Comparison of ENCODE assay signal across 15 cellular contexts in the genomic region with DNA sequence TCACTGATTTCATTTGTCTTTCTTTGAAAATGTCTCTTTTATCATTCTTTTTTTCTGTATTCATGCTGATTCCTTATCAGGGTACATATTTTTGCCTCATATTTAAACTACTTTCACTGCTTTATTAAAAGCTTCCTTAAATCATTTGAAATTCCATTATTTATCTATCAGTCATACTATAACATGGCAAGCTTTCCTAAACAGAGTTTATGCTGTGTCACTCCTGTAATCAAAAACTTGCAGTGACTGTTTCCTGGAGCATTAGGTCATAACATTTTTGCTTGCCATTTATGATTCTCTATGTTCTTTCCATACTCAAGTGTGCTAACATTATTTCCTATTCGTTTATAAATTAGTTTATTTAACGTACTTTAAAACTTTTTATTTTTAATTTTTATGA.
DNase-seq lines count a peak whose midpoint lies in the region; ATAC-seq, FAIRE-seq and TF ChIP-seq lines count a peak whose summit lies in the region.
"Had no signal": no experiment of that assay in that cellular context is flagged by ENCODE, and none has a peak within 500 bp of the region (broad histone marks: within the 10 kb centered on the region; RNA-seq: fewer than 3 reads in every experiment).

No MANE protein-coding gene starts in this region.

- H3K9me3 ChIP-seq in A549 (peaks cover 11% of the 10 kb centered on the region; the same call in 2 of the 3 replicates), smooth muscle cell (replicated peaks; ENCODE audit: low read depth) (no peaks in the 10 kb centered on the region)

- CTCF ChIA-PET in A549 (lab: Yijun Ruan, JAX), result no interaction called here

- ATAC-seq in A549 (peak; percentile 59 to 75; a peak in 3 of 6 replicates), GM23338 (no peak)

- H2AFZ ChIP-seq in GM23338, result peak overlapping the region; percentile 36
- H2AFZ ChIP-seq in smooth muscle cell (ENCODE audit: low read depth), result no peak overlapping the region

- POLR2A ChIA-PET in A549 (lab: Yijun Ruan, JAX), result no interaction called here

- peak overlapping the region; percentile 66 to 83 for H3K27ac ChIP-seq in A549
- no peak overlapping the region for H3K27ac ChIP-seq in GM23338 (ENCODE audit: low read depth)
- no peak overlapping the region for H3K27ac ChIP-seq in smooth muscle cell (ENCODE audit: low read depth)

- WGBS in A549 (ENCODE audit: missing lambda C conversion rate), result 32% methylated on average over 2 of the region's 2 CpGs
- 87% methylated on average over 2 of the region's 2 CpGs for WGBS in smooth muscle cell (ENCODE audit: low lambda C conversion rate)

- H3K4me3 ChIP-seq in A549 (no peak overlapping the region), GM23338 (no peak overlapping the region), cardiac fibroblast (replicated peaks in 1 of 2; ENCODE audit: low read depth in 2 of 2, low read length in 2 of 2) (no peak overlapping the region), fibroblast of the aortic adventitia (ENCODE audit: low read depth, low read length) (no peak overlapping the region), smooth muscle cell (no peak overlapping the region)

- H3K36me3 ChIP-seq in GM23338 (ENCODE audit: insufficient read depth) (no peaks in the 10 kb centered on the region), smooth muscle cell (ENCODE audit: low read depth) (no peaks in the 10 kb centered on the region)

- peak overlapping the region; percentile 26; the same call in 1 of the 2 replicates for H3K27ac Mint-ChIP-seq in GM23338
- H3K27ac Mint-ChIP-seq: B cell; CD4-positive, alpha-beta T cell; IgD-negative memory B cell had no signal

- DNase-seq in A549 (ENCODE audit: low read depth in 1 of 2, low spot score in 1 of 2) (peak in 1 of 2 experiments; percentile 68), GM23338 (ENCODE audit: low spot score) (no peak), cardiac fibroblast (ENCODE audit: low read depth in 2 of 2) (peak; percentile 37 to 46), fibroblast of the aortic adventitia (ENCODE audit: low read depth) (peak; percentile 50), NCI-H774 (lab: John Stamatoyannopoulos, UW) (no peak), glomerular visceral epithelial cell (ENCODE audit: extremely low spot score) (no peak), smooth muscle cell (lab: John Stamatoyannopoulos, UW; ENCODE audit: unreplicated experiment) (no peak), kidney glomerular epithelial cell (lab: John Stamatoyannopoulos, UW) (no peak)
- DNase-seq: CD4-positive, alpha-beta T cell; NCI-H1417; NCI-H2081; NCI-H510A treated with DMSO at 0.1 percent for 48 hours; SHP77 treated with DMSO at 0.1 percent for 48 hours had no signal

- no peaks in the 10 kb centered on the region for H3K9me3 Mint-ChIP-seq in GM23338
- H3K9me3 Mint-ChIP-seq: CD4-positive, alpha-beta T cell had no signal

- no peak overlapping the region for H3K9ac ChIP-seq in smooth muscle cell (ENCODE audit: low read depth)

- H3K4me3 Mint-ChIP-seq in GM23338, result no peak overlapping the region
- H3K4me3 Mint-ChIP-seq: B cell; CD4-positive, alpha-beta T cell; IgD-negative memory B cell had no signal

- no peaks in the 10 kb centered on the region for H3F3A ChIP-seq in GM23338 (replicated peaks; ENCODE audit: low read depth)
- H3F3A ChIP-seq in smooth muscle cell (ENCODE audit: low read depth), result no peaks in the 10 kb centered on the region

- no peak for TF ChIP-seq POLR2A in A549 (IDR thresholded peaks at IDR 0.05; ENCODE audit: low read length)

- H3K4me1 ChIP-seq in A549 (peaks cover 25% of the 10 kb centered on the region), GM23338 (ENCODE audit: insufficient read depth) (peaks cover 2% of the 10 kb centered on the region), smooth muscle cell (ENCODE audit: low read depth) (no peaks in the 10 kb centered on the region)

- no peak for TF ChIP-seq RAD21 in A549 (conservative IDR thresholded peaks at IDR 0.05 in 1 of 2, IDR thresholded peaks at IDR 0.05 in 1 of 2)

- FAIRE-seq in A549 (lab: Jason Lieb, UNC), result no peak

- H3K27me3 Mint-ChIP-seq in GM23338 (ENCODE audit: insufficient read depth, low read depth, poor library complexity), result no peaks in the 10 kb centered on the region
- H3K27me3 Mint-ChIP-seq: B cell; CD4-positive, alpha-beta T cell; IgD-negative memory B cell had no signal

- H3K4me1 Mint-ChIP-seq in GM23338, result peaks cover 21% of the 10 kb centered on the region
- H3K4me1 Mint-ChIP-seq: B cell, IgD-negative memory B cell had no signal

- no peaks in the 10 kb centered on the region for H3K79me2 ChIP-seq in GM23338 (replicated peaks; ENCODE audit: insufficient read depth)
- no peaks in the 10 kb centered on the region for H3K79me2 ChIP-seq in smooth muscle cell (ENCODE audit: low read depth)

- H4K20me1 ChIP-seq in GM23338 (replicated peaks; ENCODE audit: insufficient read depth), result no peaks in the 10 kb centered on the region
- H4K20me1 ChIP-seq in smooth muscle cell (ENCODE audit: low read depth), result no peaks in the 10 kb centered on the region

- no peaks in the 10 kb centered on the region for H3K9me2 ChIP-seq in GM23338 (ENCODE audit: insufficient read depth)

- H3K4me2 ChIP-seq in A549 (peak overlapping the region; percentile 43), GM23338 (no peak overlapping the region), smooth muscle cell (no peak overlapping the region)

- H3K36me3 Mint-ChIP-seq in GM23338 (ENCODE audit: low read depth), result peaks cover 5% of the 10 kb centered on the region; the same call in 1 of the 3 replicates
- H3K36me3 Mint-ChIP-seq: IgD-negative memory B cell had no signal

- TF ChIP-seq EP300 in A549 (IDR thresholded peaks at IDR 0.05), result no peak

- no peak for TF ChIP-seq CTCF in A549 (IDR thresholded peaks at IDR 0.05)
- TF ChIP-seq CTCF in GM23338 (conservative IDR thresholded peaks at IDR 0.05; ENCODE audit: low read depth in 2 of 2), result no peak
- no peak for TF ChIP-seq CTCF in cardiac fibroblast (IDR thresholded peaks at IDR 0.05; ENCODE audit: low read depth, low read length)
- TF ChIP-seq CTCF in fibroblast of the aortic adventitia (IDR thresholded peaks at IDR 0.05; ENCODE audit: insufficient read depth, low read length), result no peak
- TF ChIP-seq CTCF in smooth muscle cell (IDR thresholded peaks at IDR 0.05; ENCODE audit: borderline replicate concordance, insufficient read depth, poor library complexity, severe bottlenecking), result no peak

- H3K27me3 ChIP-seq in GM23338 (ENCODE audit: insufficient read depth), result no peaks in the 10 kb centered on the region
- H3K27me3 ChIP-seq in smooth muscle cell (ENCODE audit: low read depth), result no peaks in the 10 kb centered on the region

TF ChIP-seq in A549, 52 proteins besides CTCF, POLR2A, EP300 and RAD21 (continues in another document):
- no peak for TF ChIP-seq ZC3H11A (IDR thresholded peaks at IDR 0.05)
- peak; percentile 88 for TF ChIP-seq MAFK (IDR thresholded peaks at IDR 0.05; ENCODE audit: partially characterized antibody)
- peak; percentile 65; the same call in 1 of the 2 replicates for TF ChIP-seq NFE2L2 (conservative IDR thresholded peaks at IDR 0.05; ENCODE audit: low read length)
- TF ChIP-seq JUNB (IDR thresholded peaks at IDR 0.05), result no peak
- TF ChIP-seq, protein P1, sequence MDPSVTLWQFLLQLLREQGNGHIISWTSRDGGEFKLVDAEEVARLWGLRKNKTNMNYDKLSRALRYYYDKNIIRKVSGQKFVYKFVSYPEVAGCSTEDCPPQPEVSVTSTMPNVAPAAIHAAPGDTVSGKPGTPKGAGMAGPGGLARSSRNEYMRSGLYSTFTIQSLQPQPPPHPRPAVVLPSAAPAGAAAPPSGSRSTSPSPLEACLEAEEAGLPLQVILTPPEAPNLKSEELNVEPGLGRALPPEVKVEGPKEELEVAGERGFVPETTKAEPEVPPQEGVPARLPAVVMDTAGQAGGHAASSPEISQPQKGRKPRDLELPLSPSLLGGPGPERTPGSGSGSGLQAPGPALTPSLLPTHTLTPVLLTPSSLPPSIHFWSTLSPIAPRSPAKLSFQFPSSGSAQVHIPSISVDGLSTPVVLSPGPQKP (IDR thresholded peaks at IDR 0.05; ENCODE audit: low read depth, low read length), result no peak
- no peak for TF ChIP-seq BHLHE40 (IDR thresholded peaks at IDR 0.05; ENCODE audit: low read depth, low read length)
- no peak for TF ChIP-seq CBX2 (IDR thresholded peaks at IDR 0.05; ENCODE audit: borderline replicate concordance, low read depth)
- TF ChIP-seq FOSL2 (IDR thresholded peaks at IDR 0.05), result no peak
- TF ChIP-seq FOSL2 (CRISPR knock-in tag; IDR thresholded peaks at IDR 0.05), result peak; percentile 24; the same call in 1 of the 2 replicates

TF ChIP-seq in GM23338, 12 proteins besides CTCF, POLR2A, EP300 and RAD21 (continues in another document):
- TF ChIP-seq EZH2phosphoT487 (IDR thresholded peaks at IDR 0.05; ENCODE audit: unreplicated experiment) (no peak), NANOG (IDR thresholded peaks at IDR 0.05; ENCODE audit: borderline replicate concordance) (no peak), ZNF114 (CRISPR knock-in tag; IDR thresholded peaks at IDR 0.05) (no peak), ZNF331 (CRISPR knock-in tag; IDR thresholded peaks at IDR 0.05; ENCODE audit: low read depth) (no peak), EZH2 (IDR thresholded peaks at IDR 0.05; ENCODE audit: low read depth, unreplicated experiment) (no peak), CREB1 (CRISPR knock-in tag; IDR thresholded peaks at IDR 0.05; ENCODE audit: low read depth) (no peak), STAT1 (IDR thresholded peaks at IDR 0.05; ENCODE audit: unreplicated experiment) (no peak)

Comparison
In these comparisons a context has a peak if more than half of its experiments do, and no peak if none do; other contexts are left out.
1. DNase-seq: peak in cardiac fibroblast (2 of 2) and fibroblast of the aortic adventitia (single experiment); none in GM23338 (single experiment), NCI-H774 (single experiment), glomerular visceral epithelial cell (single experiment), smooth muscle cell (single experiment) and kidney glomerular epithelial cell (single experiment).
2. H3K27ac ChIP-seq: peak in A549 (2 of 2); none in GM23338 (single experiment) and smooth muscle cell (single experiment).